In genomic region chr1:89464008-89464407, GRCh38 we compare ENCODE assay signal across 20 cellular contexts.
DNase-seq lines count a peak whose midpoint lies in the region; ATAC-seq, FAIRE-seq and TF ChIP-seq lines count a peak whose summit lies in the region.
"Had no signal": no experiment of that assay in that cellular context is flagged by ENCODE, and none has a peak within 500 bp of the region (broad histone marks: within the 10 kb centered on the region; RNA-seq: fewer than 3 reads in every experiment).

No MANE protein-coding gene starts in this region.

- no peaks in the 10 kb centered on the region for H3K36me3 Mint-ChIP-seq in activated T-cell treated with anti-CD3 and anti-CD28 coated beads, Interleukin-2, amount 50 U/mL, for 72 hours (ENCODE audit: insufficient read depth in 2 of 2)
- no peaks in the 10 kb centered on the region for H3K36me3 Mint-ChIP-seq in astrocyte (ENCODE audit: low read depth, unreplicated experiment)

- no peak for TF ChIP-seq CTCF in astrocyte (IDR thresholded peaks at IDR 0.05; ENCODE audit: insufficient read depth, low read depth, low read length)
- TF ChIP-seq CTCF in heart right ventricle (IDR thresholded peaks at IDR 0.05), result no peak

- ATAC-seq in activated T-cell treated with anti-CD3 and anti-CD28 coated beads, Interleukin-2, amount 50 U/mL, for 72 hours (replicated peaks in 1 of 2), result peak in 1 of 2 donors; percentile 22
- ATAC-seq in stimulated activated naive CD8-positive, alpha-beta T cell treated with anti-CD3 and anti-CD28 coated beads, Interleukin-15, Interleukin-2, amounts not matched to agents 100 U/mL and 50 U/mL, for 24 hours, result peak; percentile 16
- ATAC-seq in heart right ventricle (no peak), HG03457 (IDR thresholded peaks at IDR 0.05; ENCODE audit: unreplicated experiment) (no peak)

- H2AFZ ChIP-seq in astrocyte (ENCODE audit: low read depth, low read length), result no peak overlapping the region

- peak overlapping the region; percentile 8 for H3K27ac Mint-ChIP-seq in activated T-cell treated with anti-CD3 and anti-CD28 coated beads, Interleukin-2, amount 50 U/mL, for 72 hours
- no peak overlapping the region for H3K27ac Mint-ChIP-seq in astrocyte (ENCODE audit: unreplicated experiment)

- H3K9me3 ChIP-seq in astrocyte (ENCODE audit: insufficient read depth, low read depth, low read length) (no peaks in the 10 kb centered on the region), heart right ventricle (no peaks in the 10 kb centered on the region)
- H3K9me3 ChIP-seq in effector memory CD4-positive, alpha-beta T cell (ENCODE audit: control insufficient read depth, low read length), result no peaks in the 10 kb centered on the region
- H3K9me3 ChIP-seq: esophagus squamous epithelium, neutrophil, vagina had no signal

- peaks cover 41% of the 10 kb centered on the region for H3K4me1 Mint-ChIP-seq in activated T-cell treated with anti-CD3 and anti-CD28 coated beads, Interleukin-2, amount 50 U/mL, for 72 hours (ENCODE audit: low read depth)
- H3K4me1 Mint-ChIP-seq in astrocyte (ENCODE audit: low read depth, unreplicated experiment), result peaks cover 23% of the 10 kb centered on the region

- peaks cover 78% of the 10 kb centered on the region for H3K27me3 Mint-ChIP-seq in activated T-cell treated with anti-CD3 and anti-CD28 coated beads, Interleukin-2, amount 50 U/mL, for 72 hours (ENCODE audit: low read depth)
- peaks cover 21% of the 10 kb centered on the region for H3K27me3 Mint-ChIP-seq in astrocyte (ENCODE audit: low read depth, unreplicated experiment)

- no peak for FAIRE-seq in astrocyte (lab: Jason Lieb, UNC)

- whole genome bisulfite sequencing in heart right ventricle, 2 donors, result 45 to 67% methylated on average over 2 of the region's 2 CpGs

- no peaks in the 10 kb centered on the region for H3K4me1 ChIP-seq in astrocyte (ENCODE audit: insufficient read depth, low read length)
- peaks cover 0 to 13% (median 0%) of the 10 kb centered on the region in 9 donors for H3K4me1 ChIP-seq in heart right ventricle
- no peaks in the 10 kb centered on the region for H3K4me1 ChIP-seq in effector memory CD4-positive, alpha-beta T cell (ENCODE audit: control insufficient read depth, insufficient read depth, low read length, poor library complexity, severe bottlenecking)
- H3K4me1 ChIP-seq: vagina had no signal

- H3K27me3 ChIP-seq in astrocyte (ENCODE audit: insufficient read depth, low read length) (no peaks in the 10 kb centered on the region), heart right ventricle (peaks cover 0 to 22% (median 8%) of the 10 kb centered on the region in 7 donors)
- H3K27me3 ChIP-seq in effector memory CD4-positive, alpha-beta T cell (replicated peaks; ENCODE audit: control insufficient read depth, insufficient read depth, low read length, poor library complexity, severe bottlenecking), result peaks cover 6% of the 10 kb centered on the region
- H3K27me3 ChIP-seq: cardiac muscle cell, vagina had no signal

- peak overlapping the region in 1 of 2 donors; percentile 4 for H3K4me3 Mint-ChIP-seq in activated T-cell treated with anti-CD3 and anti-CD28 coated beads, Interleukin-2, amount 50 U/mL, for 72 hours
- no peak overlapping the region for H3K4me3 Mint-ChIP-seq in astrocyte (ENCODE audit: unreplicated experiment)

- H3K4me3 ChIP-seq in astrocyte (ENCODE audit: insufficient read depth, low read depth, low read length) (no peak overlapping the region), heart right ventricle (no peak overlapping the region)
- no peak overlapping the region for H3K4me3 ChIP-seq in effector memory CD4-positive, alpha-beta T cell (ENCODE audit: insufficient read depth, low read depth, low read length, poor library complexity, severe bottlenecking)
- H3K4me3 ChIP-seq: cardiac muscle cell, esophagus squamous epithelium, vagina had no signal

- peak; percentile 60 to 63 for DNase-seq in activated T-cell treated with anti-CD3 and anti-CD28 coated beads, Interleukin-2, amount 50 U/mL, for 72 hours
- DNase-seq in activated T-cell treated with anti-CD3 and anti-CD28 coated beads, Interleukin-2, amount 50 U/mL, for 1 hour, result no peak
- DNase-seq in MV-4-11 (lab: John Stamatoyannopoulos, UW), result peak; percentile 62
- DNase-seq in astrocyte (ENCODE audit: low read depth), result peak; percentile 5
- DNase-seq in stimulated activated naive CD8-positive, alpha-beta T cell treated with anti-CD3 and anti-CD28 coated beads, Interleukin-15, Interleukin-2, amounts not matched to agents 100 U/mL and 50 U/mL, for 24 hours, result peak; percentile 40
- no peak for DNase-seq in heart right ventricle
- no peak for DNase-seq in effector memory CD4-positive, alpha-beta T cell
- DNase-seq: activated CD4-positive, alpha-beta T cell treated with anti-CD3 and anti-CD28 coated beads for 1 hour; activated gamma-delta T cell; esophagus squamous epithelium; head of caudate nucleus; Kasumi-1; midbrain; NCI-H1694 treated with DMSO at 0.1 percent for 48 hours; NCI-H446; SIG-M5 had no signal

- H3K27ac ChIP-seq in astrocyte (ENCODE audit: low read depth, low read length) (no peak overlapping the region), heart right ventricle (no peak overlapping the region)
- H3K27ac ChIP-seq in effector memory CD4-positive, alpha-beta T cell (ENCODE audit: insufficient read depth, low read length, poor library complexity, severe bottlenecking), result no peak overlapping the region
- H3K27ac ChIP-seq: cardiac muscle cell, esophagus squamous epithelium, neutrophil, vagina had no signal

- H4K20me1 ChIP-seq in astrocyte (ENCODE audit: insufficient read depth, low read length), result no peaks in the 10 kb centered on the region

- no peak overlapping the region for H3K4me2 ChIP-seq in astrocyte (ENCODE audit: low read length)

- H3K9me3 Mint-ChIP-seq in activated T-cell treated with anti-CD3 and anti-CD28 coated beads, Interleukin-2, amount 50 U/mL, for 72 hours, result no peaks in the 10 kb centered on the region
- no peaks in the 10 kb centered on the region for H3K9me3 Mint-ChIP-seq in astrocyte (ENCODE audit: unreplicated experiment)

- no peaks in the 10 kb centered on the region for H3K79me2 ChIP-seq in astrocyte (ENCODE audit: insufficient read depth, low read length)

- H3K36me3 ChIP-seq in astrocyte (ENCODE audit: insufficient read depth, low read length) (no peaks in the 10 kb centered on the region), heart right ventricle (no peaks in the 10 kb centered on the region)
- H3K36me3 ChIP-seq in effector memory CD4-positive, alpha-beta T cell (ENCODE audit: control insufficient read depth, insufficient read depth, low read length), result no peaks in the 10 kb centered on the region
- H3K36me3 ChIP-seq: cardiac muscle cell, esophagus squamous epithelium, neutrophil, vagina had no signal

- H3K9ac ChIP-seq in astrocyte (ENCODE audit: low read length), result no peak overlapping the region

- intact Hi-C loops in heart right ventricle (cut with DNase I), result loop anchor here in 1 of 10 donors (5.0 kb wide), 1 partner anchor 467 kb away; no protein-coding TSS in a partner anchor

Comparison
In these comparisons a context has a peak if more than half of its experiments do, and no peak if none do; other contexts are left out.
1. DNase-seq: peak in activated T-cell treated with anti-CD3 and anti-CD28 coated beads, Interleukin-2, amount 50 U/mL, for 72 hours (2 of 2), MV-4-11 (single experiment), astrocyte (single experiment) and stimulated activated naive CD8-positive, alpha-beta T cell treated with anti-CD3 and anti-CD28 coated beads, Interleukin-15, Interleukin-2, amounts not matched to agents 100 U/mL and 50 U/mL, for 24 hours (single experiment); none in activated T-cell treated with anti-CD3 and anti-CD28 coated beads, Interleukin-2, amount 50 U/mL, for 1 hour (single experiment), heart right ventricle (0 of 2) and effector memory CD4-positive, alpha-beta T cell (0 of 3).